ENCODE assay signal across 8 cellular contexts in the genomic region with DNA sequence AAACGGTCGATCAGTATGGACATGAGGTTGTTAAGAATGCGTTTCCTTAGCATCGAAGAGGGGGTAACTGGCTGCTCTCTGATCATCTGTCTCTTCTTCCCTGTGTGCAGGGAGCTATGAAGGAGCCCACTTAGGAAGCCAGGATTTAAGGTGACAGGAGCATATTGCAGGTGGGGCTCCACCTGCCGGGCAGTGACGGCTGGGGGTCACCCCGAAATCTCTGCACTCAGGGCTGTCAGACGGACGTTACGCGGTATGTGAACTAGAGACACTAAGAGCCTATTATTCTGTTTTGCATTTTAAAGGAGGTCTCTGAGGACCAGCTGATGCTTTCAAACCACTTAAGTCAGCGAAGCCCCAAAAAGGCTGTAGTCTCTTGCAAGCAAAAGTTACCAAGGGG.
DNase-seq lines count a peak whose midpoint lies in the region; ATAC-seq and TF ChIP-seq lines count a peak whose summit lies in the region.
"Had no signal": no experiment of that assay in that cellular context is flagged by ENCODE, and none has a peak within 500 bp of the region (broad histone marks: within the 10 kb centered on the region; RNA-seq: fewer than 3 reads in every experiment).

No MANE protein-coding gene starts in this region.

- H3K27ac ChIP-seq in parathyroid adenoma = no peak overlapping the region

- intact Hi-C loops in activated T-helper 1 cell treated with anti-CD3 and anti-CD28 coated beads, Interleukin-12 subunit alpha, Interleukin-12 subunit beta, Interleukin-2, Interleukin-4 antibody, amounts not matched to agents 30 ng/mL and 10 ng/mL and 1 ng/mL, durations not matched to agents 14 hours and 24 hours and 36 hours (cut with micrococcal nuclease) = loop anchor here (2.0 to 5.0 kb wide), 3 partner anchors 33 to 107 kb away; a partner anchor contains a TSS

- DNase-seq in activated T-helper 1 cell treated with anti-CD3 and anti-CD28 coated beads, Interleukin-12 subunit alpha, Interleukin-12 subunit beta, Interleukin-2, Interleukin-4 antibody, amounts not matched to agents 30 ng/mL and 10 ng/mL and 1 ng/mL, durations not matched to agents 14 hours and 24 hours and 36 hours (ENCODE audit: low spot score) = no peak
- DNase-seq in Ammon's horn (ENCODE audit: low spot score) (no peak), HFFc6 (no peak)
- DNase-seq: MG63 had no signal

- no peaks in the 10 kb centered on the region for H3K36me3 ChIP-seq in parathyroid adenoma (ENCODE audit: control insufficient read depth, insufficient read depth, low read length)
- H3K36me3 ChIP-seq: MG63 had no signal

- no peaks in the 10 kb centered on the region for H3K9me3 ChIP-seq in parathyroid adenoma (ENCODE audit: control insufficient read depth, low read length)
- H3K9me3 ChIP-seq: MG63 had no signal

- H3K4me3 ChIP-seq in parathyroid adenoma (ENCODE audit: low read depth, low read length) = no peak overlapping the region
- H3K4me3 ChIP-seq: MG63 had no signal

- H3K79me2 ChIP-seq in parathyroid adenoma = no peaks in the 10 kb centered on the region

- no peak for TF ChIP-seq CTCF in parathyroid adenoma (IDR thresholded peaks at IDR 0.05)
- TF ChIP-seq CTCF in HFFc6 (IDR thresholded peaks at IDR 0.05) = no peak

- no peak overlapping the region for H2AFZ ChIP-seq in parathyroid adenoma

- H3K9me3 Mint-ChIP-seq in activated T-helper 1 cell treated with anti-CD3 and anti-CD28 coated beads, Interleukin-12 subunit alpha, Interleukin-12 subunit beta, Interleukin-2, Interleukin-4 antibody, amounts not matched to agents 30 ng/mL and 10 ng/mL and 1 ng/mL, durations not matched to agents 14 hours and 24 hours and 36 hours = no peaks in the 10 kb centered on the region
- H3K9me3 Mint-ChIP-seq in HFFc6 = peaks cover 14% of the 10 kb centered on the region; the same call in 1 of the 2 replicates

- H3K36me3 Mint-ChIP-seq in activated T-helper 1 cell treated with anti-CD3 and anti-CD28 coated beads, Interleukin-12 subunit alpha, Interleukin-12 subunit beta, Interleukin-2, Interleukin-4 antibody, amounts not matched to agents 30 ng/mL and 10 ng/mL and 1 ng/mL, durations not matched to agents 14 hours and 24 hours and 36 hours (ENCODE audit: low read depth) = peaks cover 47% of the 10 kb centered on the region
- no peaks in the 10 kb centered on the region for H3K36me3 Mint-ChIP-seq in HFFc6 (ENCODE audit: low read depth)

- H3K27me3 Mint-ChIP-seq in activated T-helper 1 cell treated with anti-CD3 and anti-CD28 coated beads, Interleukin-12 subunit alpha, Interleukin-12 subunit beta, Interleukin-2, Interleukin-4 antibody, amounts not matched to agents 30 ng/mL and 10 ng/mL and 1 ng/mL, durations not matched to agents 14 hours and 24 hours and 36 hours (ENCODE audit: insufficient read depth) = no peaks in the 10 kb centered on the region
- peaks cover 14% of the 10 kb centered on the region for H3K27me3 Mint-ChIP-seq in HFFc6 (ENCODE audit: insufficient read depth)

- H3K4me1 Mint-ChIP-seq in activated T-helper 1 cell treated with anti-CD3 and anti-CD28 coated beads, Interleukin-12 subunit alpha, Interleukin-12 subunit beta, Interleukin-2, Interleukin-4 antibody, amounts not matched to agents 30 ng/mL and 10 ng/mL and 1 ng/mL, durations not matched to agents 14 hours and 24 hours and 36 hours (ENCODE audit: low read depth) = peaks cover 63% of the 10 kb centered on the region
- H3K4me1 Mint-ChIP-seq in HFFc6 (ENCODE audit: low read depth) = no peaks in the 10 kb centered on the region

- no peaks in the 10 kb centered on the region for H3K4me1 ChIP-seq in parathyroid adenoma

- peak overlapping the region; percentile 58 for H3K4me2 ChIP-seq in parathyroid adenoma (ENCODE audit: low read length)

- ATAC-seq in GM18520 (IDR thresholded peaks at IDR 0.05; ENCODE audit: unreplicated experiment) = peak; percentile 32
- peak; percentile 29 for ATAC-seq in HG02678 (IDR thresholded peaks at IDR 0.05; ENCODE audit: unreplicated experiment)
- ATAC-seq in HG03457 (IDR thresholded peaks at IDR 0.05; ENCODE audit: unreplicated experiment) = no peak

- peak overlapping the region; percentile 89 for H3K27ac Mint-ChIP-seq in activated T-helper 1 cell treated with anti-CD3 and anti-CD28 coated beads, Interleukin-12 subunit alpha, Interleukin-12 subunit beta, Interleukin-2, Interleukin-4 antibody, amounts not matched to agents 30 ng/mL and 10 ng/mL and 1 ng/mL, durations not matched to agents 14 hours and 24 hours and 36 hours
- H3K27ac Mint-ChIP-seq in HFFc6 = no peak overlapping the region

- H3K27me3 ChIP-seq in parathyroid adenoma (ENCODE audit: control insufficient read depth, insufficient read depth, low read length) = no peaks in the 10 kb centered on the region
- H3K27me3 ChIP-seq: MG63 had no signal

- no peak overlapping the region for H3K9ac ChIP-seq in parathyroid adenoma

- peak overlapping the region; percentile 67 for H3K4me3 Mint-ChIP-seq in activated T-helper 1 cell treated with anti-CD3 and anti-CD28 coated beads, Interleukin-12 subunit alpha, Interleukin-12 subunit beta, Interleukin-2, Interleukin-4 antibody, amounts not matched to agents 30 ng/mL and 10 ng/mL and 1 ng/mL, durations not matched to agents 14 hours and 24 hours and 36 hours
- H3K4me3 Mint-ChIP-seq in HFFc6 = no peak overlapping the region
